12 cellular contexts compared by ENCODE assay signal in genomic region chr2:237235383-237236095, GRCh38.
DNase-seq lines count a peak whose midpoint lies in the region; ATAC-seq and TF ChIP-seq lines count a peak whose summit lies in the region.
"Had no signal": no experiment of that assay in that cellular context is flagged by ENCODE, and none has a peak within 500 bp of the region (broad histone marks: within the 10 kb centered on the region; RNA-seq: fewer than 3 reads in every experiment).

No MANE protein-coding gene starts in this region.

- H3K9me3 ChIP-seq in fibroblast of lung (ENCODE audit: control insufficient read depth, insufficient read depth, low read depth, low read length) (no peaks in the 10 kb centered on the region), Karpas-422 (ENCODE audit: low read length) (no peaks in the 10 kb centered on the region), colonic mucosa (no peaks in the 10 kb centered on the region)

- H3K27ac Mint-ChIP-seq in activated naive CD8-positive, alpha-beta T cell treated with anti-CD3 and anti-CD28 coated beads, Interleukin-2, amount 50 U/mL, for 24 hours, result no peak overlapping the region
- no peak overlapping the region for H3K27ac Mint-ChIP-seq in activated naive CD8-positive, alpha-beta T cell treated with anti-CD3 and anti-CD28 coated beads for 36 hours
- H3K27ac Mint-ChIP-seq: activated naive CD8-positive, alpha-beta T cell; stimulated activated memory B cell treated with anti-CD40 and anti-IgM and Interleukin-4, amounts not matched to agents 10 μg/mL and 1 μg/mL and 100 μg/mL, for 72 hours had no signal

- H3K9ac ChIP-seq in fibroblast of lung (ENCODE audit: insufficient read depth, low read length) (no peak overlapping the region), Karpas-422 (ENCODE audit: low read length) (no peak overlapping the region), colonic mucosa (ENCODE audit: low read depth in 2 of 2, low read length in 2 of 2) (no peak overlapping the region)

- ATAC-seq in activated naive CD8-positive, alpha-beta T cell treated with anti-CD3 and anti-CD28 coated beads, Interleukin-2, amount 50 U/mL, for 24 hours, result peak; percentile 65
- no peak for ATAC-seq in HG03457 (IDR thresholded peaks at IDR 0.05; ENCODE audit: unreplicated experiment)
- ATAC-seq in esophagus mucosa, result no peak
- ATAC-seq: stimulated activated memory B cell treated with anti-CD40 and anti-IgM and Interleukin-4, amounts not matched to agents 10 μg/mL and 1 μg/mL and 100 μg/mL, for 72 hours had no signal

- intact Hi-C loops in colonic mucosa (cut with DNase I), result no loop called here

- no peak overlapping the region for H2AFZ ChIP-seq in fibroblast of lung (ENCODE audit: low read length)
- H2AFZ ChIP-seq in Karpas-422 (ENCODE audit: low read length), result no peak overlapping the region

- DNase-seq in activated naive CD8-positive, alpha-beta T cell treated with anti-CD3 and anti-CD28 coated beads, Interleukin-2, amount 50 U/mL, for 24 hours, result no peak
- DNase-seq in activated naive CD8-positive, alpha-beta T cell treated with anti-CD3 and anti-CD28 coated beads for 36 hours, result no peak
- peak; percentile 97 for DNase-seq in fibroblast of lung (ENCODE audit: low read depth in 2 of 2)
- peak; percentile 77 for DNase-seq in myocyte (ENCODE audit: low read depth)
- no peak for DNase-seq in Karpas-422
- no peak for DNase-seq in colonic mucosa
- DNase-seq: AML-193, NCI-H2227 treated with DMSO at 0.1 percent for 48 hours had no signal

- peaks cover 32% of the 10 kb centered on the region for H3K27me3 Mint-ChIP-seq in activated naive CD8-positive, alpha-beta T cell treated with anti-CD3 and anti-CD28 coated beads, Interleukin-2, amount 50 U/mL, for 24 hours
- H3K27me3 Mint-ChIP-seq in activated naive CD8-positive, alpha-beta T cell treated with anti-CD3 and anti-CD28 coated beads for 36 hours, result peaks cover 7% of the 10 kb centered on the region

- H3K27me3 ChIP-seq in fibroblast of lung (ENCODE audit: control insufficient read depth, insufficient read depth, low read length), result no peaks in the 10 kb centered on the region
- no peaks in the 10 kb centered on the region for H3K27me3 ChIP-seq in Karpas-422 (ENCODE audit: low read length)
- no peaks in the 10 kb centered on the region for H3K27me3 ChIP-seq in colonic mucosa

- H3K4me3 ChIP-seq in fibroblast of lung (replicated peaks in 1 of 4; ENCODE audit: control extremely low read depth in 1 of 4, insufficient read depth in 1 of 4, low read depth in 3 of 4, low read length in 4 of 4) (peak overlapping the region in 1 of 4 experiments; percentile 11), Karpas-422 (ENCODE audit: low read length) (no peak overlapping the region), colonic mucosa (no peak overlapping the region)

- H3K4me1 ChIP-seq in fibroblast of lung (ENCODE audit: control insufficient read depth, extremely low read depth, insufficient read depth, low read length), result peaks cover 18% of the 10 kb centered on the region
- H3K4me1 ChIP-seq in Karpas-422 (ENCODE audit: low read length), result no peaks in the 10 kb centered on the region
- H3K4me1 ChIP-seq in colonic mucosa, result no peaks in the 10 kb centered on the region

- H3K36me3 ChIP-seq in fibroblast of lung (ENCODE audit: control insufficient read depth, insufficient read depth, low read length) (no peaks in the 10 kb centered on the region), Karpas-422 (ENCODE audit: insufficient read depth, low read length) (no peaks in the 10 kb centered on the region), colonic mucosa (no peaks in the 10 kb centered on the region)

- no peak overlapping the region for H3K4me3 Mint-ChIP-seq in activated naive CD8-positive, alpha-beta T cell treated with anti-CD3 and anti-CD28 coated beads, Interleukin-2, amount 50 U/mL, for 24 hours
- H3K4me3 Mint-ChIP-seq in activated naive CD8-positive, alpha-beta T cell treated with anti-CD3 and anti-CD28 coated beads for 36 hours, result no peak overlapping the region
- H3K4me3 Mint-ChIP-seq: activated naive CD8-positive, alpha-beta T cell; stimulated activated memory B cell treated with anti-CD40 and anti-IgM and Interleukin-4, amounts not matched to agents 10 μg/mL and 1 μg/mL and 100 μg/mL, for 72 hours had no signal

- peaks cover 13% of the 10 kb centered on the region for H3K9me3 Mint-ChIP-seq in activated naive CD8-positive, alpha-beta T cell treated with anti-CD3 and anti-CD28 coated beads, Interleukin-2, amount 50 U/mL, for 24 hours
- H3K9me3 Mint-ChIP-seq in activated naive CD8-positive, alpha-beta T cell treated with anti-CD3 and anti-CD28 coated beads for 36 hours, result peaks cover 4% of the 10 kb centered on the region
- H3K9me3 Mint-ChIP-seq: stimulated activated memory B cell treated with anti-CD40 and anti-IgM and Interleukin-4, amounts not matched to agents 10 μg/mL and 1 μg/mL and 100 μg/mL, for 72 hours had no signal

- peak overlapping the region; percentile 69 for H3K4me2 ChIP-seq in fibroblast of lung (ENCODE audit: extremely low read depth, insufficient read depth, low read length)
- no peak overlapping the region for H3K4me2 ChIP-seq in Karpas-422 (ENCODE audit: low read depth, low read length, poor library complexity, severe bottlenecking)

- no peaks in the 10 kb centered on the region for H4K20me1 ChIP-seq in fibroblast of lung (ENCODE audit: control insufficient read depth, extremely low read depth, insufficient read depth, low read length)
- H4K20me1 ChIP-seq in Karpas-422 (ENCODE audit: insufficient read depth, low read depth, low read length), result no peaks in the 10 kb centered on the region

- TF ChIP-seq CTCF in fibroblast of lung (conservative IDR thresholded peaks at IDR 0.05 in 1 of 2, IDR thresholded peaks at IDR 0.05 in 1 of 2; ENCODE audit: low read depth in 1 of 2, low read length in 2 of 2) (no peak), colonic mucosa (IDR thresholded peaks at IDR 0.05) (no peak)

- peak overlapping the region; percentile 54 for H3K27ac ChIP-seq in fibroblast of lung (ENCODE audit: insufficient read depth, low read length)
- no peak overlapping the region for H3K27ac ChIP-seq in Karpas-422 (ENCODE audit: low read length)
- no peak overlapping the region for H3K27ac ChIP-seq in colonic mucosa

- H3K4me1 Mint-ChIP-seq in activated naive CD8-positive, alpha-beta T cell treated with anti-CD3 and anti-CD28 coated beads, Interleukin-2, amount 50 U/mL, for 24 hours, result no peaks in the 10 kb centered on the region
- H3K4me1 Mint-ChIP-seq in activated naive CD8-positive, alpha-beta T cell treated with anti-CD3 and anti-CD28 coated beads for 36 hours, result no peaks in the 10 kb centered on the region
- H3K4me1 Mint-ChIP-seq: stimulated activated memory B cell treated with anti-CD40 and anti-IgM and Interleukin-4, amounts not matched to agents 10 μg/mL and 1 μg/mL and 100 μg/mL, for 72 hours had no signal

- no peaks in the 10 kb centered on the region for H3K36me3 Mint-ChIP-seq in activated naive CD8-positive, alpha-beta T cell treated with anti-CD3 and anti-CD28 coated beads, Interleukin-2, amount 50 U/mL, for 24 hours (ENCODE audit: low read depth)
- no peaks in the 10 kb centered on the region for H3K36me3 Mint-ChIP-seq in activated naive CD8-positive, alpha-beta T cell treated with anti-CD3 and anti-CD28 coated beads for 36 hours
- H3K36me3 Mint-ChIP-seq: stimulated activated memory B cell treated with anti-CD40 and anti-IgM and Interleukin-4, amounts not matched to agents 10 μg/mL and 1 μg/mL and 100 μg/mL, for 72 hours had no signal

- H3K79me2 ChIP-seq in fibroblast of lung (ENCODE audit: control insufficient read depth, insufficient read depth, low read length), result no peaks in the 10 kb centered on the region
- no peaks in the 10 kb centered on the region for H3K79me2 ChIP-seq in Karpas-422 (ENCODE audit: low read length)

- H3K9me2 ChIP-seq in Karpas-422 (replicated peaks; ENCODE audit: insufficient read depth, low read length), result no peaks in the 10 kb centered on the region

Comparison
In these comparisons a context has a peak if more than half of its experiments do, and no peak if none do; other contexts are left out.
1. DNase-seq: peak in fibroblast of lung (2 of 2) and myocyte (single experiment); none in activated naive CD8-positive, alpha-beta T cell treated with anti-CD3 and anti-CD28 coated beads, Interleukin-2, amount 50 U/mL, for 24 hours (single experiment), activated naive CD8-positive, alpha-beta T cell treated with anti-CD3 and anti-CD28 coated beads for 36 hours (single experiment), Karpas-422 (single experiment) and colonic mucosa (single experiment).